Comparison of ENCODE assay signal across 8 cellular contexts in the genomic region with DNA sequence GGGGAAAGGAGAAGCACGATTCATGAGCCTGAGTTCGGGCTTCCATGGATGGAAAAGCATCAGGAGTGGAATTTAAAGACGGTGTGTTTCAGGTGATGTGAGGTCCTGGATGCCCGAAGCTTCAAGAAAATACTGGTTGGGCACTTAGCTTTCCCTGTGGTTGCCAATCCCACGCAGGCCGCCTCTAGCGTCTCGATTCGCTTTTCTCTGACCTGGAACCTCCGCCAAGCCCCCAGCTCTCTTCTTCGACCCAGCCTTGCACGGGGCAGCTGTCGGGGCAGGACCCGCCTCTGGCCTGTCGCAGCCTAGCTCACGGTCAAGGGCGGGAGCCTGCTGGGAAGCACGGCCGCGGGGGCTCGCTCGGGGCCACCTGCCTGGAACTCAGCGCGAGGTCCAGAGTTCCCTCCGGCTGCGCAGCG. TPM values are rescaled to one million over a fixed set of nuclear protein-coding genes. Genes with fewer than 3 reads are reported as not detected.
A peak's percentile ranks its signal among the peaks of the same experiment; 100 is the strongest.
DNase-seq lines count a peak whose midpoint lies in the region; ATAC-seq and TF ChIP-seq lines count a peak whose summit lies in the region.

No MANE protein-coding gene starts in this region.

- H3K4me3 ChIP-seq in CD4-positive, CD25-positive, alpha-beta regulatory T cell (ENCODE audit: low read depth, low read length): no peak overlapping the region
- H3K4me3 ChIP-seq in Panc1 (ENCODE audit: low read depth in 2 of 2, low read length in 2 of 2) (peak overlapping the region; percentile 39 to 52), esophagus squamous epithelium (peak overlapping the region; percentile 49 to 83 (median 66)), osteoblast (ENCODE audit: insufficient read depth, low read length) (peak overlapping the region; percentile 67)

- peaks cover 48% of the 10 kb centered on the region for H3K27me3 Mint-ChIP-seq in CD4-positive, CD25-positive, alpha-beta regulatory T cell

- H3K4me1 Mint-ChIP-seq in CD4-positive, CD25-positive, alpha-beta regulatory T cell: peaks cover 5 to 17% (median 12%) of the 10 kb centered on the region in 4 donors

- peaks cover 12% of the 10 kb centered on the region for H3K4me1 ChIP-seq in CD4-positive, CD25-positive, alpha-beta regulatory T cell (ENCODE audit: control insufficient read depth, insufficient read depth, low read length, poor library complexity, severe bottlenecking)
- no peaks in the 10 kb centered on the region for H3K4me1 ChIP-seq in Panc1 (ENCODE audit: control insufficient read depth, insufficient read depth, low read length)
- H3K4me1 ChIP-seq in esophagus squamous epithelium: peaks cover 7 to 21% (median 9%) of the 10 kb centered on the region in 3 donors
- peaks cover 13% of the 10 kb centered on the region for H3K4me1 ChIP-seq in osteoblast (ENCODE audit: insufficient read depth, low read length)

- peak overlapping the region; percentile 74 to 89 (median 81) for H3K4me3 Mint-ChIP-seq in CD4-positive, CD25-positive, alpha-beta regulatory T cell

- peaks cover 10 to 12% of the 10 kb centered on the region in 2 experiments for H3K9me3 ChIP-seq in CD4-positive, CD25-positive, alpha-beta regulatory T cell (ENCODE audit: control insufficient read depth in 2 of 2, low read length in 2 of 2)
- H3K9me3 ChIP-seq in Panc1 (ENCODE audit: control insufficient read depth, insufficient read depth, low read depth, low read length): no peaks in the 10 kb centered on the region
- H3K9me3 ChIP-seq in esophagus squamous epithelium: peaks cover 0 to 13% (median 9%) of the 10 kb centered on the region in 3 donors
- H3K9me3 ChIP-seq in osteoblast (ENCODE audit: low read depth, low read length): no peaks in the 10 kb centered on the region

- TF ChIP-seq POLR2A in esophagus squamous epithelium (IDR thresholded peaks at IDR 0.05): no peak

- H3K27ac Mint-ChIP-seq in CD4-positive, CD25-positive, alpha-beta regulatory T cell: peak overlapping the region in 1 of 3 donors; percentile 74

- no peak for DNase-seq in CD4-positive, CD25-positive, alpha-beta regulatory T cell
- DNase-seq in Panc1 (ENCODE audit: low read depth, low spot score) (no peak), esophagus squamous epithelium (lab: John Stamatoyannopoulos, UW) (no peak), osteoblast (ENCODE audit: insufficient read length, low spot score, missing footprints) (no peak), HUDEP-2 (lab: John Stamatoyannopoulos, UW; ENCODE audit: unreplicated experiment in 76 of 76) (no peak)
- DNase-seq in stimulated activated CD4-positive, alpha-beta T cell treated with anti-CD3 and anti-CD28 coated beads, Interleukin-2, amount 100 ng/mL, for 24 hours: no peak
- DNase-seq in activated effector memory CD4-positive, alpha-beta T cell treated with anti-CD3 and anti-CD28 coated beads, Interleukin-2, amount 50 U/mL, for 16 hours: no peak

- no peak overlapping the region for H2AFZ ChIP-seq in osteoblast (ENCODE audit: low read length)

- no peaks in the 10 kb centered on the region for H4K20me1 ChIP-seq in osteoblast (ENCODE audit: insufficient read depth, low read length)

- CTCF ChIA-PET in Panc1 (lab: Charles Lee): no interaction called here

- POLR2A ChIA-PET in Panc1 (lab: Charles Lee): no interaction called here

- H3K27ac ChIP-seq in CD4-positive, CD25-positive, alpha-beta regulatory T cell (ENCODE audit: insufficient read depth, low read length, poor library complexity, severe bottlenecking): no peak overlapping the region
- H3K27ac ChIP-seq in Panc1 (ENCODE audit: low read length) (no peak overlapping the region), esophagus squamous epithelium (peak overlapping the region; percentile 42 to 67 (median 66)), osteoblast (ENCODE audit: low read depth, low read length) (no peak overlapping the region)

- no peak for TF ChIP-seq CTCF in Panc1 (IDR thresholded peaks at IDR 0.05)
- TF ChIP-seq CTCF in esophagus squamous epithelium (IDR thresholded peaks at IDR 0.05): no peak
- no peak for TF ChIP-seq CTCF in osteoblast (IDR thresholded peaks at IDR 0.05; ENCODE audit: extremely low read depth, low read depth, low read length)

- 23 to 26% methylated on average over 7 to 9 of the region's 27 CpGs for WGBS in esophagus squamous epithelium, 2 donors

- intact Hi-C loops in Panc1 (cut with micrococcal nuclease; ENCODE audit: unreplicated experiment) (no loop called here), esophagus squamous epithelium (cut with DNase I) (no loop called here)

- BruUV-seq in Panc1 (replicated peaks; lab: Mats Ljungman, UMichigan): no TSS peak

- H3K27me3 ChIP-seq in CD4-positive, CD25-positive, alpha-beta regulatory T cell (ENCODE audit: control insufficient read depth, insufficient read depth, low read length): peaks cover 13% of the 10 kb centered on the region
- H3K27me3 ChIP-seq in Panc1 (ENCODE audit: control insufficient read depth, insufficient read depth, low read length) (peaks cover 15% of the 10 kb centered on the region), esophagus squamous epithelium (peaks cover 0 to 18% (median 0%) of the 10 kb centered on the region in 4 donors), osteoblast (ENCODE audit: insufficient read depth, low read length) (peaks cover 56% of the 10 kb centered on the region)

- H3K4me2 ChIP-seq in osteoblast (ENCODE audit: insufficient read depth, low read length): peak overlapping the region; percentile 67

- H3K36me3 ChIP-seq in CD4-positive, CD25-positive, alpha-beta regulatory T cell (ENCODE audit: control insufficient read depth, insufficient read depth, low read length): no peaks in the 10 kb centered on the region
- H3K36me3 ChIP-seq in Panc1 (ENCODE audit: control insufficient read depth, insufficient read depth, low read length): no peaks in the 10 kb centered on the region
- H3K36me3 ChIP-seq in esophagus squamous epithelium: peaks cover 0 to 12% (median 0%) of the 10 kb centered on the region in 3 donors
- no peaks in the 10 kb centered on the region for H3K36me3 ChIP-seq in osteoblast (ENCODE audit: insufficient read depth, low read length)

- in situ Hi-C loops in Panc1 (cut with HindIII; ENCODE audit: low pct_unique_long_range_greater_than_20kb, low sequenced_read_pairs): no loop called here

- H3K79me2 ChIP-seq in osteoblast (ENCODE audit: insufficient read depth, low read length): no peaks in the 10 kb centered on the region

- H3K9me3 Mint-ChIP-seq in CD4-positive, CD25-positive, alpha-beta regulatory T cell: peaks cover 0 to 12% (median 5%) of the 10 kb centered on the region in 7 donors

- no peak for ATAC-seq in CD4-positive, CD25-positive, alpha-beta regulatory T cell (ENCODE audit: low read depth in 2 of 2)
- ATAC-seq in Panc1 (peak; percentile 81), GM18498 (IDR thresholded peaks at IDR 0.05; ENCODE audit: unreplicated experiment) (no peak)

- peaks cover 3% of the 10 kb centered on the region for H3K36me3 Mint-ChIP-seq in CD4-positive, CD25-positive, alpha-beta regulatory T cell

RNA-seq across cellular contexts. Expression of gene TLR2, which starts 0.3 kb away (rescaled TPM):
- total RNA-seq in CD4-positive, CD25-positive, alpha-beta regulatory T cell: 1.4 TPM
- under 1 TPM in 3 of 4 donors, not detected in 1; 0.55 to 0.74 (median 0.64) TPM for polyA plus RNA-seq in CD4-positive, CD25-positive, alpha-beta regulatory T cell
- total RNA-seq in Panc1 (2021; ENCODE audit: unreplicated experiment): 0.28 TPM
- polyA plus RNA-seq in Panc1 (2012; ENCODE audit: insufficient read length): not detected
- total RNA-seq in esophagus squamous epithelium: 10 to 100 TPM in 3 of 4 donors, 1 to 10 TPM in 1; 5.3 to 26.9 (median 17.3) TPM
- total RNA-seq in osteoblast: 0.29 and 0.36 TPM in 2 replicates

Comparison
In these comparisons a context has a peak if more than half of its experiments do, and no peak if none do; other contexts are left out.
1. H3K27ac ChIP-seq: peak in esophagus squamous epithelium (4 of 4); none in CD4-positive, CD25-positive, alpha-beta regulatory T cell (single experiment), Panc1 (single experiment) and osteoblast (single experiment).